In the genomic region with DNA sequence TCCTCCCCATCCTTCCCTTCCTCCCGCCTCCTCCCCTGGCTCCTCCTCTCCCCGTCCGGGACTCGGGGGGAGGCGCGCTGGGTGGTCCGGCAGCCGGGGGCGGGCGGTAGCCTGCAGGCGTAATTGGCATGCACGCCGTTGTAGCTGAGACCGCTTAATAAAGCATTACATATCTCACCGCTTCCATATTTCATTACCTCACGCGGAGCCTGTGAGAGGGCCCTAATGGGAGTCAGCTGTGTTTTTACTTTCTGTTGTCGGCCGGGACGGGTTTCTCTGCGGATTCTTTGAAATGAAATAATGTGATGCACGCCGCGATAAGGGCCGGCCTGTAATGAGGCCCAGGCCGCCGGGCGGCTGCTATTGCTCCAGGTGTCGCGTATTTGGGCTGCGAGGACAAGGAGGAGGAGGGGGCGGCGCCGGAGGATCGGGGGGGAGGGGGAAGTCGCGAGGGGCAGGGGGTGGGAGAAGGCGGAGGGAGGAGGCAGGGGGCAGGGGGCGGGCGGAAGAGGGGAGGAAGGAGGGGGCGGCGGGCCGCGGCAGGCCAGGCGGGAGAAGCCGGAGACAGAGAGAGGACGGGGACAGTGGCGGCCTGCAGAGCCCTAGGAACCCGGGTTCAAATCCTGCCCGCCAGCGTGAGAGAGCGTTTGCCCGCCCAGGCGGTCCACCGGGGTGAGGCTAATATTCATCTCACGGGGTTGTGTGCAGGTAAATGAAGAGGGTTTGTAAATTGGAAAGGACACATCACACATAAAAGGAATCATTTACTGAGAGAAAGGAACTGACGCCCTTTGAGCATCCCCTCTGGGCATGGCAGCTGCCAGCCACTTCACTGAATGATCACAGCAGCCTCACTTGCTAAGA, we compare ENCODE assay signal across 8 cellular contexts.
DNase-seq lines count a peak whose midpoint lies in the region; ATAC-seq and TF ChIP-seq lines count a peak whose summit lies in the region.

No MANE protein-coding gene starts in this region.

- H3K27me3 ChIP-seq in hepatocyte (no peaks in the 10 kb centered on the region), psoas muscle (ENCODE audit: insufficient read depth in 3 of 3, low read length in 2 of 3) (peaks cover 0 to 53% (median 1%) of the 10 kb centered on the region in 3 donors)

- H3K4me1 ChIP-seq in HEK293 (ENCODE audit: control insufficient read depth, insufficient read depth, low read length) (peaks cover 23% of the 10 kb centered on the region), hepatocyte (ENCODE audit: insufficient read depth) (peaks cover 26% of the 10 kb centered on the region), psoas muscle (peaks cover 6% of the 10 kb centered on the region)

- no peaks in the 10 kb centered on the region for H3K9me3 ChIP-seq in HEK293 (ENCODE audit: control insufficient read depth, insufficient read depth, low read depth, low read length)
- peaks cover 6% of the 10 kb centered on the region for H3K9me3 ChIP-seq in hepatocyte (ENCODE audit: low read depth)
- H3K9me3 ChIP-seq in psoas muscle, result peaks cover 12% of the 10 kb centered on the region

- H4K20me1 ChIP-seq in hepatocyte (ENCODE audit: insufficient read depth, poor library complexity, severe bottlenecking), result no peaks in the 10 kb centered on the region

- H3K9me2 ChIP-seq in hepatocyte (replicated peaks; ENCODE audit: insufficient read depth), result no peaks in the 10 kb centered on the region

- no peaks in the 10 kb centered on the region for H3K79me2 ChIP-seq in hepatocyte

- in situ Hi-C loops in ACHN (cut with HindIII; ENCODE audit: low pct_ligation_motif_present, low pct_unique_long_range_greater_than_20kb, low sequenced_read_pairs), result no loop called here

- peak in 3 of 4 donors; percentile 34 to 63 (median 46) for ATAC-seq in psoas muscle
- no peak for ATAC-seq in GM18505 (IDR thresholded peaks at IDR 0.05; ENCODE audit: unreplicated experiment)
- no peak for ATAC-seq in HG03095 (IDR thresholded peaks at IDR 0.05; ENCODE audit: unreplicated experiment)

- POLR2A ChIA-PET in HEK293 (lab: Yijun Ruan, JAX), result no interaction called here

- DNase-seq in ACHN (peak; percentile 13), amniotic stem cell (lab: John Stamatoyannopoulos, UW) (peak; percentile 58), hepatocyte (ENCODE audit: low spot score) (peak; percentile 75), psoas muscle (peak; percentile 40 to 64)
- no peak for DNase-seq in stimulated activated CD4-positive, alpha-beta T cell treated with anti-CD3 and anti-CD28 coated beads, Interleukin-2, amount 100 ng/mL, for 48 hours

- intact Hi-C loops in psoas muscle (cut with DNase I), result loop anchor here in 1 of 2 donors (5.0 kb wide), 1 partner anchor 179 kb away; no protein-coding TSS in a partner anchor

- WGBS in hepatocyte (ENCODE audit: low lambda C conversion rate, missing lambda C conversion rate), result 9% methylated on average over 29 of the region's 57 CpGs
- WGBS in psoas muscle, 3 donors, result 9 to 13% (median 11%) methylated on average over 47 to 57 of the region's 57 CpGs

- no peak for TF ChIP-seq POLR2A in GM18505 (IDR thresholded peaks at IDR 0.05; ENCODE audit: borderline replicate concordance, extremely low read depth, insufficient read depth, insufficient read length)

- CTCF ChIA-PET in HEK293 (lab: Yijun Ruan, JAX), result interaction anchor here (0.6 to 1.6 kb wide), 2 partner anchors 162 to 193 kb away, joined by 3 to 4 read pairs; no protein-coding TSS in a partner anchor

- peak overlapping the region; percentile 34; the same call in 1 of the 2 replicates for H3K27ac ChIP-seq in HEK293 (ENCODE audit: extremely low read depth, low read depth, low read length)
- peak overlapping the region; percentile 71 for H3K27ac ChIP-seq in hepatocyte
- H3K27ac ChIP-seq in psoas muscle, result no peak overlapping the region

- H3K4me3 ChIP-seq in HEK293 (ENCODE audit: low read depth, low read length), result no peak overlapping the region
- peak overlapping the region; percentile 11 for H3K4me3 ChIP-seq in hepatocyte
- H3K4me3 ChIP-seq in psoas muscle, result peak overlapping the region; percentile 57

- H3K4me2 ChIP-seq in hepatocyte, result peak overlapping the region; percentile 70

- H3K36me3 ChIP-seq in HEK293 (ENCODE audit: control insufficient read depth in 2 of 2, insufficient read depth in 1 of 2, low read length in 2 of 2), result no peaks in the 10 kb centered on the region
- H3K36me3 ChIP-seq in hepatocyte (replicated peaks; ENCODE audit: insufficient read depth, low read depth), result no peaks in the 10 kb centered on the region
- no peaks in the 10 kb centered on the region for H3K36me3 ChIP-seq in psoas muscle (ENCODE audit: insufficient read depth in 1 of 2, low read depth in 1 of 2)

- TF ChIP-seq CTCF in HEK293 (tag by site-specific recombination; IDR thresholded peaks at IDR 0.05) (no peak), hepatocyte (IDR thresholded peaks at IDR 0.05; ENCODE audit: poor library complexity) (no peak), psoas muscle (IDR thresholded peaks at IDR 0.05) (no peak)

- peak overlapping the region; percentile 34 for H2AFZ ChIP-seq in hepatocyte

TF ChIP-seq in HEK293, 187 proteins besides CTCF, POLR2A, EP300 and RAD21:
- TF ChIP-seq IKZF3 (tag by site-specific recombination; IDR thresholded peaks at IDR 0.05) (no peak), TCF7L2 (IDR thresholded peaks at IDR 0.05; ENCODE audit: borderline replicate concordance, low read depth, low read length) (peak; percentile 87)

Comparison
In these comparisons a context has a peak if more than half of its experiments do, and no peak if none do; other contexts are left out.
1. DNase-seq: peak in ACHN (single experiment), amniotic stem cell (single experiment), hepatocyte (single experiment) and psoas muscle (2 of 2); none in stimulated activated CD4-positive, alpha-beta T cell treated with anti-CD3 and anti-CD28 coated beads, Interleukin-2, amount 100 ng/mL, for 48 hours (0 of 2).
2. ATAC-seq: peak in psoas muscle (3 of 4); none in GM18505 (single experiment) and HG03095 (single experiment).